In genomic region chr1:6113745-6114144, GRCh38 we compare ENCODE assay signal across 25 cellular contexts.
"Had no signal": no experiment of that assay in that cellular context is flagged by ENCODE, and none has a peak within 500 bp of the region (broad histone marks: within the 10 kb centered on the region; RNA-seq: fewer than 3 reads in every experiment).

No MANE protein-coding gene starts in this region.

- H3K27ac Mint-ChIP-seq: activated naive CD8-positive, alpha-beta T cell; mesothelial cell of epicardium; nephron progenitor cell; progenitor cell of endocrine pancreas had no signal

- H3K36me3 Mint-ChIP-seq: activated naive CD8-positive, alpha-beta T cell; naive B cell had no signal

- H3K4me1 Mint-ChIP-seq: mesothelial cell of epicardium, nephron progenitor cell had no signal

- H3K4me2 ChIP-seq: smooth muscle cell had no signal

- H3K4me3 Mint-ChIP-seq: activated naive CD8-positive, alpha-beta T cell; mesothelial cell of epicardium; naive B cell; nephron progenitor cell had no signal

- H3K36me3 ChIP-seq: brain microvascular endothelial cell, heart right ventricle, left lung, ovary, suprapubic skin had no signal

- DNase-seq: activated CD4-positive, alpha-beta T cell treated with anti-CD3 and anti-CD28 coated beads for 48 hours; activated CD4-positive, alpha-beta T cell treated with anti-CD3 and anti-CD28 coated beads, Interleukin-2, amount 50 U/mL, for 48 hours; activated CD8-positive, alpha-beta memory T cell treated with anti-CD3 and anti-CD28 coated beads for 24 hours; activated effector memory CD4-positive, alpha-beta T cell treated with Interleukin-2 at 50 U/mL for 16 hours; activated naive CD4-positive, alpha-beta T cell treated with Interleukin-2 at 50 U/mL for 16 hours; brain microvascular endothelial cell; caudate nucleus; kidney glomerular epithelial cell; naive B cell; nephron progenitor cell; ovary; stimulated activated CD4-positive, alpha-beta T cell treated with anti-CD3 and anti-CD28 coated beads, Interleukin-15, amount 100 ng/mL, for 24 hours; stimulated activated CD4-positive, alpha-beta T cell treated with anti-CD3 and anti-CD28 coated beads, Interleukin-2, amount 100 ng/mL, for 24 hours; stimulated activated naive CD4-positive, alpha-beta T cell; tibial artery had no signal

- FAIRE-seq: astrocyte, endothelial cell of umbilical vein had no signal

- H3K4me3 ChIP-seq: gastroesophageal sphincter, heart right ventricle, left lung, ovary, smooth muscle cell, suprapubic skin, tibial artery had no signal

- H3K9me3 ChIP-seq: ovary had no signal

- H3K27me3 ChIP-seq: brain microvascular endothelial cell, ovary had no signal

- ATAC-seq: gastroesophageal sphincter, heart right ventricle, left lung had no signal

- H3K27ac ChIP-seq: brain microvascular endothelial cell, gastroesophageal sphincter, heart right ventricle, left lung, ovary, suprapubic skin, tibial artery had no signal

- H3K4me1 ChIP-seq: gastroesophageal sphincter, heart right ventricle, left lung, suprapubic skin, tibial artery had no signal
